Comparison of ENCODE assay signal across 14 cellular contexts in genomic region chr18:52395146-52395852, GRCh38. TPM values are rescaled to one million over a fixed set of nuclear protein-coding genes. Genes with fewer than 3 reads are reported as not detected.
DNase-seq lines count a peak whose midpoint lies in the region; ATAC-seq lines count a peak whose summit lies in the region.
"Had no signal": no experiment of that assay in that cellular context is flagged by ENCODE, and none has a peak within 500 bp of the region (broad histone marks: within the 10 kb centered on the region; RNA-seq: fewer than 3 reads in every experiment).

No MANE protein-coding gene starts in this region.

- no peak overlapping the region for H4K8ac ChIP-seq in mesenchymal stem cell (ENCODE audit: low read length)

- no peak overlapping the region for H2BK15ac ChIP-seq in mesenchymal stem cell (ENCODE audit: low read depth, poor library complexity, severe bottlenecking)

- no peak overlapping the region for H3K14ac ChIP-seq in mesenchymal stem cell (ENCODE audit: low read length in 2 of 2)

- no peak overlapping the region for H3K4me3 ChIP-seq in mesenchymal stem cell (ENCODE audit: insufficient read depth in 1 of 2, low read depth in 1 of 2, low read length in 2 of 2)

- no peak overlapping the region for H3K9ac ChIP-seq in mesenchymal stem cell (ENCODE audit: low read length)

- WGBS in mesenchymal stem cell = 64% methylated on average over 5 of the region's 5 CpGs

- no peak overlapping the region for H3K23ac ChIP-seq in mesenchymal stem cell (ENCODE audit: low read length in 2 of 2)

- ATAC-seq in GM18907 (IDR thresholded peaks at IDR 0.05; ENCODE audit: unreplicated experiment) (peak; percentile 62), GM21737 (IDR thresholded peaks at IDR 0.05; ENCODE audit: unreplicated experiment) (peak; percentile 55), HG03342 (IDR thresholded peaks at IDR 0.05; ENCODE audit: unreplicated experiment) (peak; percentile 64)
- ATAC-seq: activated naive CD8-positive, alpha-beta T cell treated with anti-CD3 and anti-CD28 coated beads, Interleukin-2, amount 50 U/mL, for 24 hours had no signal

- no peak overlapping the region for H2BK5ac ChIP-seq in mesenchymal stem cell (ENCODE audit: low read depth, low read length, poor library complexity, severe bottlenecking)

- no peaks in the 10 kb centered on the region for H3K27me3 ChIP-seq in mesenchymal stem cell (ENCODE audit: control insufficient read depth in 1 of 2, insufficient read depth in 1 of 2, low read length in 2 of 2)

- no peak overlapping the region for H2AK5ac ChIP-seq in mesenchymal stem cell (ENCODE audit: low read length, severe bottlenecking)

- H2AFZ ChIP-seq in mesenchymal stem cell (ENCODE audit: low read depth, low read length) = no peak overlapping the region

- no peak overlapping the region for H2BK120ac ChIP-seq in mesenchymal stem cell (ENCODE audit: low read depth, low read length)

- H3K4me1 ChIP-seq in mesenchymal stem cell (ENCODE audit: control insufficient read depth, insufficient read depth, low read depth, low read length) = no peaks in the 10 kb centered on the region

- H3K36me3 ChIP-seq in mesenchymal stem cell (ENCODE audit: control insufficient read depth in 1 of 2, insufficient read depth in 2 of 2, low read depth in 1 of 2, low read length in 2 of 2) = no peaks in the 10 kb centered on the region

- H3K18ac ChIP-seq in mesenchymal stem cell (ENCODE audit: low read depth in 1 of 2, low read length in 2 of 2) = no peak overlapping the region

- H3K27ac ChIP-seq in mesenchymal stem cell (ENCODE audit: low read length, poor library complexity, severe bottlenecking) = no peak overlapping the region
- H3K27ac ChIP-seq: RWPE1 had no signal

- DNase-seq in medulla oblongata (ENCODE audit: extremely low spot score) (peak; percentile 74), DMS153 (lab: John Stamatoyannopoulos, UW) (no peak), mesenchymal stem cell (no peak), NCI-H510A treated with DMSO at 0.1 percent for 48 hours (lab: John Stamatoyannopoulos, UW) (no peak)
- DNase-seq in stimulated activated CD4-positive, alpha-beta T cell treated with anti-CD3 and anti-CD28 coated beads, Interleukin-4, amount 100 ng/mL, for 4 hours = no peak
- DNase-seq: activated naive CD8-positive, alpha-beta T cell treated with anti-CD3 and anti-CD28 coated beads, Interleukin-2, amount 50 U/mL, for 24 hours; cortex of kidney; stimulated activated CD4-positive, alpha-beta T cell treated with anti-CD3 and anti-CD28 coated beads, Interleukin-2, amount 100 ng/mL, for 24 hours; stimulated activated naive CD4-positive, alpha-beta T cell treated with Interleukin-2 at 50 U/mL for 16 hours; T1000 had no signal

- no peak overlapping the region for H4K91ac ChIP-seq in mesenchymal stem cell (ENCODE audit: low read length)

- no peak overlapping the region for H3K4ac ChIP-seq in mesenchymal stem cell (ENCODE audit: low read depth in 1 of 2, low read length in 2 of 2)

- H3K9me3 ChIP-seq in mesenchymal stem cell (ENCODE audit: control insufficient read depth, low read length) = no peaks in the 10 kb centered on the region

- H2BK12ac ChIP-seq in mesenchymal stem cell (ENCODE audit: low read length in 2 of 2) = no peak overlapping the region

- no peaks in the 10 kb centered on the region for H3K79me1 ChIP-seq in mesenchymal stem cell (replicated peaks; ENCODE audit: low read length, poor library complexity, severe bottlenecking)

- no peak overlapping the region for H3K4me2 ChIP-seq in mesenchymal stem cell (ENCODE audit: low read length, poor library complexity, severe bottlenecking)

RNA-seq across cellular contexts. Expression of gene DCC, which starts 55.3 kb away (rescaled TPM):
- polyA plus RNA-seq in mesenchymal stem cell (2013, experiment 1 of 2) = 0.22 TPM
- polyA plus RNA-seq in mesenchymal stem cell (2013, experiment 2 of 2) = 0.27 TPM
